In the genomic region with DNA sequence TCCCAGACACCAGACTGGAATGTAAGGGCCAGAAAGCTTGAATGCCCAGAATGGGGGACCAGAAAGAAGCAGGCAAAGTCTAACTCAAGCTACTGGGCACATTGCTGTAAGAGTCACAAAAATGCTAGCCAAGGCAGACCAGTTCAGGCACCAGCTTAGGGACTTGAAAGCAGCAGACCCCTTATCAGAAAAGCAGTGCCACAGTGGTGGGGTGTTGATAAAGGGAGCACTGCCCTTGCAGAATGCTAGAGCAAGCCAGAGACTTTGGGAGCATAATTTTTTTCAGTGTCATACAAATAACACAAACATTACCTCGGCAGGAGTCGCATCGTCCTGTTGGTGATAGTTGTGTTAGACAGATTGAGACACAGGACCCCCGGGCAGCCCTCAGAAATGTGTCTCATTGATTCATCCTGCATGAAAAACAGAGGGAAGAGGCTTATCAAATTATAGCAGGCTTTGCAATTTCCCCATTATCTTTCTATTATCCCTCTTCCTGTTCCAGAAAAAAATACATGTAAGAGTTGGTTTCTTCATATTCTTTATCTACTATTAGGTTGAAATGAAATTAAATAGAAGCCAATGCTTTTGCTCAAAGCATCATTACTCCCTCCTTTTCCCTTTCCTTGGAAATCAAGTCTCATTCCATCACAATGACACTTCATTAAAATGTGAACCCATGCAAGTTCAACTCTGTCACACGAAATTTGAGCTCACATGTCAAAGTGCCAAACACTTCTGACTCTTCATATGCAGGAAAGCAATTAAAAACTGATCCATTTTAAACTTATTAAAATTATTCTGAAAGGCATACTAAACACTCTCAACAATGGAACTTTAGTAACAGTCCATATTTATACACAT, we compare ENCODE assay signal across 1 cellular context.
TF ChIP-seq lines count a peak whose summit lies in the region.

No MANE protein-coding gene starts in this region.

TF ChIP-seq in H1, 55 proteins besides CTCF, POLR2A, EP300 and RAD21:
- TF ChIP-seq SP4 (IDR thresholded peaks at IDR 0.05; ENCODE audit: low read length) (no peak), TBP (IDR thresholded peaks at IDR 0.05; ENCODE audit: low read depth, low read length) (no peak), CBX5 (IDR thresholded peaks at IDR 0.05; ENCODE audit: low read depth, low read length) (no peak), SIRT6 (IDR thresholded peaks at IDR 0.05; ENCODE audit: low read length) (no peak)
TF ChIP-seq in H1: peak in this region for 0.
